1 cellular context compared by ENCODE assay signal in genomic region chr1:94355485-94355980, GRCh38.
TF ChIP-seq lines count a peak whose summit lies in the region.

No MANE protein-coding gene starts in this region.

TF ChIP-seq in HepG2, 621 proteins besides CTCF, POLR2A, EP300 and RAD21 (continued from another document):
- no peak for TF ChIP-seq STAT6 (CRISPR knock-in tag; IDR thresholded peaks at IDR 0.05; ENCODE audit: borderline replicate concordance)
- no peak for TF ChIP-seq WIZ (CRISPR knock-in tag; IDR thresholded peaks at IDR 0.05)
- TF ChIP-seq SOX13 (IDR thresholded peaks at IDR 0.05) = no peak
- TF ChIP-seq SOX13 (CRISPR knock-in tag; conservative IDR thresholded peaks at IDR 0.05 in 1 of 2, IDR thresholded peaks at IDR 0.05 in 1 of 2) = peak in 1 of 2 experiments; percentile 26; a peak in 1 of 4 replicates
- TF ChIP-seq RCOR2 (CRISPR knock-in tag; IDR thresholded peaks at IDR 0.05) = no peak
- no peak for TF ChIP-seq ZNF326 (CRISPR knock-in tag; IDR thresholded peaks at IDR 0.05; ENCODE audit: borderline replicate concordance)
- no peak for TF ChIP-seq KAT8 (CRISPR knock-in tag; IDR thresholded peaks at IDR 0.05)
- TF ChIP-seq TCF7 (IDR thresholded peaks at IDR 0.05; ENCODE audit: low read depth) = peak; percentile 47; the same call in 1 of the 2 replicates
- no peak for TF ChIP-seq FUBP1 (CRISPR knock-in tag; IDR thresholded peaks at IDR 0.05; ENCODE audit: borderline replicate concordance)
- no peak for TF ChIP-seq ZFP1 (CRISPR knock-in tag; IDR thresholded peaks at IDR 0.05)
- no peak for TF ChIP-seq PTBP1 (IDR thresholded peaks at IDR 0.05; ENCODE audit: low read depth, low read length, poor library complexity, severe bottlenecking)
- TF ChIP-seq HOXA5 (CRISPR knock-in tag; IDR thresholded peaks at IDR 0.05) = no peak
- no peak for TF ChIP-seq EHMT2 (IDR thresholded peaks at IDR 0.05; ENCODE audit: borderline replicate concordance, low read depth, low read length)
- no peak for TF ChIP-seq PRMT3 (CRISPR knock-in tag; IDR thresholded peaks at IDR 0.05; ENCODE audit: borderline replicate concordance, low read depth)
- TF ChIP-seq ZNF883 (CRISPR knock-in tag; IDR thresholded peaks at IDR 0.05; ENCODE audit: not compliant biosample characterization) = no peak
- TF ChIP-seq ZBTB3 (CRISPR knock-in tag; IDR thresholded peaks at IDR 0.05; ENCODE audit: borderline replicate concordance, low read depth) = no peak
- no peak for TF ChIP-seq MED1 (CRISPR knock-in tag; IDR thresholded peaks at IDR 0.05)
- TF ChIP-seq AHR (CRISPR knock-in tag; IDR thresholded peaks at IDR 0.05) = no peak
- no peak for TF ChIP-seq GTF2F1 (IDR thresholded peaks at IDR 0.05; ENCODE audit: low read length)
- no peak for TF ChIP-seq ZNF431 (CRISPR knock-in tag; IDR thresholded peaks at IDR 0.05; ENCODE audit: borderline replicate concordance, low read depth)
- no peak for TF ChIP-seq ZNF180 (CRISPR knock-in tag; IDR thresholded peaks at IDR 0.05; ENCODE audit: borderline replicate concordance, low read depth)
- no peak for TF ChIP-seq PAF1 (CRISPR knock-in tag; IDR thresholded peaks at IDR 0.05)
- no peak for TF ChIP-seq NFRKB (IDR thresholded peaks at IDR 0.05)
- TF ChIP-seq SOX6 (IDR thresholded peaks at IDR 0.05) = no peak
- peak; percentile 68; the same call in 1 of the 2 replicates for TF ChIP-seq SOX6 (CRISPR knock-in tag; IDR thresholded peaks at IDR 0.05)
- TF ChIP-seq ZNF512 (CRISPR knock-in tag; IDR thresholded peaks at IDR 0.05) = no peak
- TF ChIP-seq CREB3 (CRISPR knock-in tag; IDR thresholded peaks at IDR 0.05) = no peak
- TF ChIP-seq ZIK1 (CRISPR knock-in tag; IDR thresholded peaks at IDR 0.05; ENCODE audit: borderline replicate concordance, low read depth) = no peak
- TF ChIP-seq ATF1 (CRISPR knock-in tag; IDR thresholded peaks at IDR 0.05) = no peak
- no peak for TF ChIP-seq ZNF597 (CRISPR knock-in tag; IDR thresholded peaks at IDR 0.05)
- TF ChIP-seq BCL3 (CRISPR knock-in tag; IDR thresholded peaks at IDR 0.05) = no peak
- no peak for TF ChIP-seq U2AF1 (optimal IDR thresholded peaks at IDR 0.05; ENCODE audit: low read depth, low read length)
- no peak for TF ChIP-seq SPEN (CRISPR knock-in tag; IDR thresholded peaks at IDR 0.05; ENCODE audit: low read depth)
- TF ChIP-seq ZNF616 (CRISPR knock-in tag; IDR thresholded peaks at IDR 0.05; ENCODE audit: low read depth) = no peak
